8 cellular contexts compared by ENCODE assay signal in genomic region chr3:188389711-188390346, GRCh38.
DNase-seq lines count a peak whose midpoint lies in the region; ATAC-seq and TF ChIP-seq lines count a peak whose summit lies in the region.

No MANE protein-coding gene starts in this region.

- H3K27ac Mint-ChIP-seq in activated naive CD4-positive, alpha-beta T cell treated with anti-CD3 and anti-CD28 coated beads, Interleukin-2, amount 50 U/mL, for 24 hours: peak overlapping the region; percentile 63

- no peaks in the 10 kb centered on the region for H3K9me3 Mint-ChIP-seq in activated naive CD4-positive, alpha-beta T cell treated with anti-CD3 and anti-CD28 coated beads, Interleukin-2, amount 50 U/mL, for 24 hours

- peak; percentile 88 for ATAC-seq in GM19467 (IDR thresholded peaks at IDR 0.05; ENCODE audit: unreplicated experiment)
- peak; percentile 93 for ATAC-seq in HG03457 (IDR thresholded peaks at IDR 0.05; ENCODE audit: unreplicated experiment)
- peak; percentile 89 for ATAC-seq in mucosa of descending colon

- peak overlapping the region; percentile 32 to 81 (median 61) for H3K4me2 ChIP-seq in BLaER1 treated with 17β-estradiol and CSF1 and Interleukin-3, amounts not matched to agents 10 nM and 100 nM

- peaks cover 18 to 88% (median 37%) of the 10 kb centered on the region in 10 experiments for H3K4me1 ChIP-seq in BLaER1 treated with 17β-estradiol and CSF1 and Interleukin-3, amounts not matched to agents 10 nM and 100 nM
- H3K4me1 ChIP-seq in mucosa of descending colon (ENCODE audit: low read depth) (no peaks in the 10 kb centered on the region), transverse colon (peaks cover 16 to 56% (median 27%) of the 10 kb centered on the region in 4 donors)

- DNase-seq in mucosa of descending colon (peak in 2 of 3 donors; percentile 59 to 60), transverse colon (peak; percentile 41), COLO829 (ENCODE audit: low spot score) (no peak), mesenteric fat pad (ENCODE audit: low spot score) (no peak)

- 0 out of 22 replicates have a peak, but pooled peaks cover 0 to 3% (median 0%) of the 10 kb centered on the region in 11 experiments for H3K9me3 ChIP-seq in BLaER1 treated with 17β-estradiol and CSF1 and Interleukin-3, amounts not matched to agents 10 nM and 100 nM (replicated peaks in 1 of 11)
- no peaks in the 10 kb centered on the region for H3K9me3 ChIP-seq in mucosa of descending colon
- H3K9me3 ChIP-seq in transverse colon: no peaks in the 10 kb centered on the region

- H3K27ac ChIP-seq in BLaER1 treated with 17β-estradiol and CSF1 and Interleukin-3, amounts not matched to agents 10 nM and 100 nM: peak overlapping the region; percentile 35 to 98 (median 69); a peak in 21 of 22 replicates
- H3K27ac ChIP-seq in transverse colon: peak overlapping the region; percentile 21 to 55 (median 50)

- no peaks in the 10 kb centered on the region for H3K27me3 Mint-ChIP-seq in activated naive CD4-positive, alpha-beta T cell treated with anti-CD3 and anti-CD28 coated beads, Interleukin-2, amount 50 U/mL, for 24 hours

- TF ChIP-seq CTCF in mucosa of descending colon (IDR thresholded peaks at IDR 0.05) (no peak), transverse colon (IDR thresholded peaks at IDR 0.05) (no peak)

- no peak for TF ChIP-seq EP300 in transverse colon (IDR thresholded peaks at IDR 0.05; ENCODE audit: low read depth)

- H3K9ac ChIP-seq in BLaER1 treated with 17β-estradiol and CSF1 and Interleukin-3, amounts not matched to agents 10 nM and 100 nM: peak overlapping the region in 10 of 11 experiments; percentile 14 to 86 (median 55); a peak in 17 of 22 replicates

- H3K4me3 Mint-ChIP-seq in activated naive CD4-positive, alpha-beta T cell treated with anti-CD3 and anti-CD28 coated beads, Interleukin-2, amount 50 U/mL, for 24 hours: peak overlapping the region; percentile 1

- WGBS in transverse colon (ENCODE audit: low coverage in 1 of 2), 2 donors: 20 to 51% methylated on average over 2 to 5 of the region's 5 CpGs

- no peak for TF ChIP-seq POLR2A in transverse colon (IDR thresholded peaks at IDR 0.05)

- no peaks in the 10 kb centered on the region for H4K20me1 ChIP-seq in BLaER1 treated with 17β-estradiol and CSF1 and Interleukin-3, amounts not matched to agents 10 nM and 100 nM

- H3K36me3 ChIP-seq in BLaER1 treated with 17β-estradiol and CSF1 and Interleukin-3, amounts not matched to agents 10 nM and 100 nM: no peaks in the 10 kb centered on the region
- H3K36me3 ChIP-seq in mucosa of descending colon (ENCODE audit: low read depth): no peaks in the 10 kb centered on the region
- no peaks in the 10 kb centered on the region for H3K36me3 ChIP-seq in transverse colon

- H3K4me3 ChIP-seq in BLaER1 treated with 17β-estradiol and CSF1 and Interleukin-3, amounts not matched to agents 10 nM and 100 nM: no peak overlapping the region
- H3K4me3 ChIP-seq in mucosa of descending colon: no peak overlapping the region
- no peak overlapping the region for H3K4me3 ChIP-seq in transverse colon

- in situ Hi-C loops in transverse colon (cut with MboI; ENCODE audit: low pct_ligation_motif_present in 1 of 4, low pct_unique_long_range_greater_than_20kb in 1 of 4, low sequenced_read_pairs in 3 of 4): no loop called here

- peaks cover 8% of the 10 kb centered on the region for H3K36me3 Mint-ChIP-seq in activated naive CD4-positive, alpha-beta T cell treated with anti-CD3 and anti-CD28 coated beads, Interleukin-2, amount 50 U/mL, for 24 hours

- no peaks in the 10 kb centered on the region for H3K27me3 ChIP-seq in BLaER1 treated with 17β-estradiol and CSF1 and Interleukin-3, amounts not matched to agents 10 nM and 100 nM
- no peaks in the 10 kb centered on the region for H3K27me3 ChIP-seq in transverse colon

- intact Hi-C loops in mucosa of descending colon (cut with DNase I, micrococcal nuclease) (no loop called here), transverse colon (cut with DNase I; ENCODE audit: low total_unique reads) (no loop called here)

- peaks cover 46% of the 10 kb centered on the region for H3K4me1 Mint-ChIP-seq in activated naive CD4-positive, alpha-beta T cell treated with anti-CD3 and anti-CD28 coated beads, Interleukin-2, amount 50 U/mL, for 24 hours

Comparison
In these comparisons a context has a peak if more than half of its experiments do, and no peak if none do; other contexts are left out.
1. DNase-seq: peak in mucosa of descending colon (2 of 3) and transverse colon (single experiment); none in COLO829 (single experiment) and mesenteric fat pad (single experiment).
2. Peak in every context shown above with its lines, with median percentiles within 50 percentile points of each other: ATAC-seq.